Comparison of ENCODE assay signal across 8 cellular contexts in genomic region chr19:49869009-49869483, GRCh38. TPM values are rescaled to one million over a fixed set of nuclear protein-coding genes. Genes with fewer than 3 reads are reported as not detected.
DNase-seq lines count a peak whose midpoint lies in the region; ATAC-seq and TF ChIP-seq lines count a peak whose summit lies in the region.

No MANE protein-coding gene starts in this region.

- intact Hi-C loops in transverse colon (cut with DNase I; ENCODE audit: low total_unique reads): no loop called here

- H3K36me3 ChIP-seq in kidney epithelial cell (ENCODE audit: control insufficient read depth, insufficient read depth, low read length) (peaks cover 5% of the 10 kb centered on the region), transverse colon (no peaks in the 10 kb centered on the region)

- in situ Hi-C loops in transverse colon (cut with MboI; ENCODE audit: low pct_ligation_motif_present in 1 of 4, low pct_unique_long_range_greater_than_20kb in 1 of 4, low sequenced_read_pairs in 3 of 4): loop anchor here in 1 of 4 donors (10.0 to 25.0 kb wide), 2 partner anchors 54 to 382 kb away; partner anchors contain the start of genes FUZ, MED25, RPL13A and RPS11

- H3K27ac Mint-ChIP-seq in activated CD8-positive, alpha-beta memory T cell treated with anti-CD3 and anti-CD28 coated beads, Interleukin-2, amount 10 ng/mL, durations not matched to agents 7 days and 5 days: no peak overlapping the region

- peaks cover 25 to 51% (median 43%) of the 10 kb centered on the region in 4 donors for H3K4me1 ChIP-seq in transverse colon

- DNase-seq in activated CD8-positive, alpha-beta memory T cell treated with anti-CD3 and anti-CD28 coated beads, Interleukin-2, amount 10 ng/mL, durations not matched to agents 7 days and 5 days: no peak
- DNase-seq in kidney epithelial cell (ENCODE audit: low read depth) (no peak), transverse colon (no peak), GF-D8 (lab: John Stamatoyannopoulos, UW) (no peak), NCI-H187 (lab: John Stamatoyannopoulos, UW) (no peak)

- no peaks in the 10 kb centered on the region for H3K27me3 Mint-ChIP-seq in activated CD8-positive, alpha-beta memory T cell treated with anti-CD3 and anti-CD28 coated beads, Interleukin-2, amount 10 ng/mL, durations not matched to agents 7 days and 5 days

- peaks cover 55% of the 10 kb centered on the region for H3K4me1 Mint-ChIP-seq in activated CD8-positive, alpha-beta memory T cell treated with anti-CD3 and anti-CD28 coated beads, Interleukin-2, amount 10 ng/mL, durations not matched to agents 7 days and 5 days

- peak overlapping the region; percentile 90 to 96 (median 94) for H3K27ac ChIP-seq in transverse colon

- TF ChIP-seq CTCF in kidney epithelial cell (IDR thresholded peaks at IDR 0.05; ENCODE audit: insufficient read depth, low read length, poor library complexity, severe bottlenecking) (no peak), transverse colon (IDR thresholded peaks at IDR 0.05) (no peak)

- H3K4me3 Mint-ChIP-seq in activated CD8-positive, alpha-beta memory T cell treated with anti-CD3 and anti-CD28 coated beads, Interleukin-2, amount 10 ng/mL, durations not matched to agents 7 days and 5 days: no peak overlapping the region

- TF ChIP-seq POLR2A in GM18505 (IDR thresholded peaks at IDR 0.05; ENCODE audit: borderline replicate concordance, extremely low read depth, insufficient read depth, insufficient read length) (no peak), transverse colon (IDR thresholded peaks at IDR 0.05) (no peak)

- ATAC-seq in GM18505 (IDR thresholded peaks at IDR 0.05; ENCODE audit: unreplicated experiment) (peak; percentile 6), HG02798 (IDR thresholded peaks at IDR 0.05; ENCODE audit: poor library complexity, unreplicated experiment) (peak; percentile 9), HG02840 (IDR thresholded peaks at IDR 0.05; ENCODE audit: low FRiP score, unreplicated experiment) (no peak)
- peak; percentile 17 for ATAC-seq in activated CD8-positive, alpha-beta memory T cell treated with anti-CD3 and anti-CD28 coated beads, Interleukin-2, amount 10 ng/mL, durations not matched to agents 7 days and 5 days

- H3K27me3 ChIP-seq in kidney epithelial cell (ENCODE audit: control insufficient read depth, insufficient read depth, low read length): no peaks in the 10 kb centered on the region
- no peaks in the 10 kb centered on the region for H3K27me3 ChIP-seq in transverse colon

- 0% methylated on average over 15 of the region's 15 CpGs; no CpG with 5 or more reads in 1 of the 2 donors for WGBS in transverse colon (ENCODE audit: low coverage in 1 of 2), 2 donors

- H3K36me3 Mint-ChIP-seq in activated CD8-positive, alpha-beta memory T cell treated with anti-CD3 and anti-CD28 coated beads, Interleukin-2, amount 10 ng/mL, durations not matched to agents 7 days and 5 days: peaks cover 16% of the 10 kb centered on the region

- CTCF ChIA-PET in activated CD8-positive, alpha-beta memory T cell treated with anti-CD3 and anti-CD28 coated beads, Interleukin-2, amount 10 ng/mL, durations not matched to agents 7 days and 5 days (lab: Charles Lee): interaction anchor here (0.6 to 2.0 kb wide), 8 partner anchors 8 to 362 kb away, joined by 3 to 11 read pairs (median 4); partner anchors contain the start of genes AKT1S1 and ATF5

- no peaks in the 10 kb centered on the region for H3K9me3 Mint-ChIP-seq in activated CD8-positive, alpha-beta memory T cell treated with anti-CD3 and anti-CD28 coated beads, Interleukin-2, amount 10 ng/mL, durations not matched to agents 7 days and 5 days (ENCODE audit: low read depth)

- no peak for TF ChIP-seq EP300 in transverse colon (IDR thresholded peaks at IDR 0.05; ENCODE audit: low read depth)

- peak overlapping the region; percentile 32 for H3K4me3 ChIP-seq in kidney epithelial cell (ENCODE audit: low read depth, low read length)
- peak overlapping the region; percentile 22 to 54 (median 38) for H3K4me3 ChIP-seq in transverse colon

- no peaks in the 10 kb centered on the region for H3K9me3 ChIP-seq in transverse colon

RNA-seq across cellular contexts. Expression of gene PNKP, which starts 1.7 kb away (rescaled TPM):
- 100 to 1,000 TPM; 130 to 133 TPM for total RNA-seq in activated CD8-positive, alpha-beta memory T cell treated with anti-CD3 and anti-CD28 coated beads, Interleukin-2, amount 10 ng/mL, durations not matched to agents 7 days and 5 days
- total RNA-seq in kidney epithelial cell (69.3 and 78.2 TPM in 2 replicates), transverse colon (100 to 1,000 TPM in 2 of 4 donors, 10 to 100 TPM in 2; 60.8 to 128 (median 99.6) TPM)

RNA-seq across cellular contexts. Expression of gene AKT1S1, which starts 8.1 kb away (rescaled TPM):
- total RNA-seq in activated CD8-positive, alpha-beta memory T cell treated with anti-CD3 and anti-CD28 coated beads, Interleukin-2, amount 10 ng/mL, durations not matched to agents 7 days and 5 days: 10 to 100 TPM; 13.4 to 21.2 TPM
- 23.2 and 34.6 TPM in 2 replicates for total RNA-seq in kidney epithelial cell
- 10 to 100 TPM; 15.3 to 29.7 (median 22.7) TPM for total RNA-seq in transverse colon

RNA-seq across cellular contexts. Expression of gene TBC1D17, which starts 8.5 kb away (rescaled TPM):
- 10 to 100 TPM; 26.2 to 39.3 TPM for total RNA-seq in activated CD8-positive, alpha-beta memory T cell treated with anti-CD3 and anti-CD28 coated beads, Interleukin-2, amount 10 ng/mL, durations not matched to agents 7 days and 5 days
- 17.4 and 28.1 TPM in 2 replicates for total RNA-seq in kidney epithelial cell
- total RNA-seq in transverse colon: 10 to 100 TPM; 26.4 to 80.8 (median 47.9) TPM

RNA-seq across cellular contexts. Expression of gene PTOV1, which starts 18.1 kb away (rescaled TPM):
- 10 to 100 TPM; 78.2 to 79.4 TPM for total RNA-seq in activated CD8-positive, alpha-beta memory T cell treated with anti-CD3 and anti-CD28 coated beads, Interleukin-2, amount 10 ng/mL, durations not matched to agents 7 days and 5 days
- total RNA-seq in kidney epithelial cell (47.9 and 71.1 TPM in 2 replicates), transverse colon (100 to 1,000 TPM in 1 of 4 donors, 10 to 100 TPM in 3; 62.3 to 203 (median 66.8) TPM)

RNA-seq across cellular contexts. Expression of gene IL4I1, which starts 27.6 kb away (rescaled TPM):
- 10 to 100 TPM in 1 of 2 experiments, 1 to 10 TPM in 1; 1.7 to 12.3 TPM for total RNA-seq in activated CD8-positive, alpha-beta memory T cell treated with anti-CD3 and anti-CD28 coated beads, Interleukin-2, amount 10 ng/mL, durations not matched to agents 7 days and 5 days
- total RNA-seq in kidney epithelial cell: 6.2 and 8.2 TPM in 2 replicates
- total RNA-seq in transverse colon: 1 to 10 TPM in 1 of 4 donors, not detected in 3; 2.1 TPM
